In the genomic region with DNA sequence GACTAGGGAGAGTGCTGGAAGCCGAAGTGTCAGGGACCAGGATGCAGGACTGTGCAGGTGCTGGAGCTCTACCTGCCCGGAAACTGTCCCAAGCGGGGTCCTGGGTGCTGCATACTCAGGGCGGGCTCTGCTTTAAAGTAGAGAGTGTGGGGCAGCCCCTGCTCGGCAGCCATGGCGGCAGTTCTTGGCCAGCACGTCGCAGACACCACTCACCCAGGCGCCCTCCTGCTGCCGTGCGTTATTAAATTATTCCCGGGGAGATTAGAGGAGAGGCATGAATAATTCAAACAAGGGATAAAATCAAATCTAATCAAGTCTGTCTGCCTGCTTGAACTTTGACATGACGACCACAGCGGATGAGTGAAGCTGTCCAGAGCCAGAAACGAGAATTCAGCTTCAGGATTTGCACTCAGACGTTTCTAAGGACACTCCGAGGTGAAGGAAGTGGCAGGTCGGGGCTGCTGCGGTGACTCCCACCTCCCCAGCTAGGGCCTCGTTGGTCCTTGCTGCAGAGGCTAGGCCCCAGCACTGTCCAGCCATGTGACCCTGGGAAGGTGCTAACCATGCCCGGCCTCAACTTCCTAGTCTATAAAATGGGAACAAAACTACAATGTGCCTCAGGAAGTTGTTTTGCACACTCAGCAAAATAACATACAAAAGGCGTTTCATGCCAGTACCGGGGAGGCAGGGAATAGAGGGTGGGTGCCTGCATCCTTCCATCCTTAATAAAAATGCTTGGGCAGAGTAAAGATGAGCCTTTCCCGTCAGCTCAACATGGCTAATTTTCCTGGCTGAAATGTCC, we compare ENCODE assay signal across 25 cellular contexts.
DNase-seq lines count a peak whose midpoint lies in the region; FAIRE-seq and TF ChIP-seq lines count a peak whose summit lies in the region.
"Had no signal": no experiment of that assay in that cellular context is flagged by ENCODE, and none has a peak within 500 bp of the region (broad histone marks: within the 10 kb centered on the region; RNA-seq: fewer than 3 reads in every experiment).

No MANE protein-coding gene starts in this region.

- no peak overlapping the region for H2AFZ ChIP-seq in neuronal stem cell (ENCODE audit: low read length)
- H2AFZ ChIP-seq: GM23338 had no signal

- H2BK15ac ChIP-seq in neuronal stem cell (ENCODE audit: low read length), result no peak overlapping the region

- no peak overlapping the region for H3K4ac ChIP-seq in neuronal stem cell (ENCODE audit: low read length)

- H3K4me1 Mint-ChIP-seq in HFFc6 (ENCODE audit: low read depth), result no peaks in the 10 kb centered on the region; the same call in 1 of the 2 replicates
- H3K4me1 Mint-ChIP-seq: CD8-positive, alpha-beta memory T cell; GM23338 had no signal

- H2AK5ac ChIP-seq in neuronal stem cell (ENCODE audit: low read depth, low read length), result no peak overlapping the region

- H3K27me3 ChIP-seq in neuronal stem cell (ENCODE audit: control insufficient read depth in 3 of 3, insufficient read depth in 3 of 3, low read depth in 1 of 3, low read length in 3 of 3), result peaks cover 0 to 2% (median 0%) of the 10 kb centered on the region in 3 experiments
- H3K27me3 ChIP-seq in small intestine (ENCODE audit: control insufficient read depth in 2 of 2, insufficient read depth in 2 of 2, low read length in 2 of 2), result no peaks in the 10 kb centered on the region

- peaks cover 13% of the 10 kb centered on the region; the same call in 1 of the 2 replicates for H3K9me3 Mint-ChIP-seq in HFFc6

- TF ChIP-seq CTCF in HFFc6 (IDR thresholded peaks at IDR 0.05), result no peak

- FAIRE-seq in small intestine (lab: Jason Lieb, UNC), result no peak
- FAIRE-seq: GM18507 had no signal

- peaks cover 16% of the 10 kb centered on the region for H3K27me3 Mint-ChIP-seq in HFFc6 (ENCODE audit: insufficient read depth)

- no peak overlapping the region for H3K27ac Mint-ChIP-seq in HFFc6
- H3K27ac Mint-ChIP-seq: GM23338 had no signal

- DNase-seq in DMS 273 (lab: John Stamatoyannopoulos, UW; ENCODE audit: unreplicated experiment) (peak; percentile 35), DMS 273 treated with DMSO at 0.1 percent for 48 hours (lab: John Stamatoyannopoulos, UW) (no peak), islet precursor cell (peak; percentile 36), neuronal stem cell (ENCODE audit: low spot score) (no peak), small intestine (no peak), HFFc6 (no peak), NCI-H187 treated with DMSO at 0.1 percent for 48 hours (lab: John Stamatoyannopoulos, UW) (no peak)
- DNase-seq in activated effector memory CD4-positive, alpha-beta T cell treated with anti-CD3 and anti-CD28 coated beads, Interleukin-2, amount 50 U/mL, for 16 hours, result no peak
- DNase-seq: C1 segment of cervical spinal cord; Calu3; CD8-positive, alpha-beta memory T cell; DMS53; GDM1; KBM-7; NCI-H1092 treated with DMSO at 0.1 percent for 48 hours; NCI-H1436 treated with DMSO at 0.1 percent for 48 hours; NCI-H2029; NCI-H2227 treated with DMSO at 0.1 percent for 48 hours; NCI-H510A; NK-92 treated with Interleukin-12 subunit alpha and Interleukin-12 subunit beta, amount 100 ng/mL, for 24 hours; SHP77 treated with DMSO at 0.1 percent for 48 hours had no signal

- no peaks in the 10 kb centered on the region for H3K36me3 ChIP-seq in neuronal stem cell (replicated peaks in 1 of 2; ENCODE audit: control insufficient read depth in 2 of 2, insufficient read depth in 2 of 2, low read length in 2 of 2)
- H3K36me3 ChIP-seq in small intestine (ENCODE audit: control insufficient read depth in 2 of 2, insufficient read depth in 2 of 2, low read length in 2 of 2), result no peaks in the 10 kb centered on the region

- no peak overlapping the region for H4K91ac ChIP-seq in neuronal stem cell (ENCODE audit: low read depth, low read length, poor library complexity)

- no peak overlapping the region for H3K27ac ChIP-seq in neuronal stem cell (replicated peaks; ENCODE audit: low read length)
- no peak overlapping the region for H3K27ac ChIP-seq in small intestine (ENCODE audit: low read depth in 1 of 2, low read length in 1 of 2)
- H3K27ac ChIP-seq: 22Rv1, RWPE1 had no signal

- H4K8ac ChIP-seq in neuronal stem cell (ENCODE audit: low read depth, low read length), result no peak overlapping the region

- H3K18ac ChIP-seq in neuronal stem cell (ENCODE audit: low read length), result peak overlapping the region; percentile 45

- no peak overlapping the region for H3K4me3 ChIP-seq in neuronal stem cell (ENCODE audit: low read length in 2 of 2)
- no peak overlapping the region for H3K4me3 ChIP-seq in small intestine (ENCODE audit: low read depth in 1 of 2, low read length in 2 of 2)
- H3K4me3 ChIP-seq: GM23338 had no signal

- no peak overlapping the region for H3K14ac ChIP-seq in neuronal stem cell (ENCODE audit: low read length)

- H3K4me2 ChIP-seq in neuronal stem cell (ENCODE audit: insufficient read depth, low read length, poor library complexity, severe bottlenecking), result no peak overlapping the region
- H3K4me2 ChIP-seq: GM23338 had no signal

- no peaks in the 10 kb centered on the region for H3K36me3 Mint-ChIP-seq in HFFc6 (ENCODE audit: low read depth)
- H3K36me3 Mint-ChIP-seq: CD8-positive, alpha-beta memory T cell had no signal

- H3K4me1 ChIP-seq in neuronal stem cell (ENCODE audit: control insufficient read depth in 2 of 2, insufficient read depth in 1 of 2, low read depth in 1 of 2, low read length in 2 of 2), result no peaks in the 10 kb centered on the region
- no peaks in the 10 kb centered on the region for H3K4me1 ChIP-seq in small intestine (ENCODE audit: control insufficient read depth in 2 of 2, insufficient read depth in 1 of 2, low read depth in 1 of 2, low read length in 1 of 2)

- H3K79me1 ChIP-seq in neuronal stem cell (ENCODE audit: low read depth, low read length), result no peaks in the 10 kb centered on the region

- no peak overlapping the region for H3K4me3 Mint-ChIP-seq in HFFc6
- H3K4me3 Mint-ChIP-seq: CD8-positive, alpha-beta memory T cell; GM23338 had no signal

- no peak overlapping the region for H3K9ac ChIP-seq in neuronal stem cell (ENCODE audit: low read depth, low read length, poor library complexity)

- H3K9me3 ChIP-seq in neuronal stem cell (replicated peaks in 1 of 2; ENCODE audit: control insufficient read depth in 2 of 2, insufficient read depth in 1 of 2, low read depth in 1 of 2, low read length in 2 of 2) (peaks cover 0 to 4% of the 10 kb centered on the region in 2 donors), small intestine (ENCODE audit: control insufficient read depth, low read depth) (no peaks in the 10 kb centered on the region)

- H2BK12ac ChIP-seq in neuronal stem cell (ENCODE audit: low read length), result no peak overlapping the region

- H3K23ac ChIP-seq in neuronal stem cell (ENCODE audit: low read depth, low read length, poor library complexity), result peak overlapping the region; percentile 34

- no CpG with 5 or more reads among the region's 24 CpGs for WGBS in neuronal stem cell (ENCODE audit: extremely low coverage in 2 of 2, insufficient read length in 2 of 2, insufficient replicate concordance in 1 of 2), 2 donors
- 67 to 77% (median 71%) methylated on average over 23 to 24 of the region's 24 CpGs for WGBS in small intestine, 3 donors

- H2BK120ac ChIP-seq in neuronal stem cell (ENCODE audit: low read depth, low read length), result no peak overlapping the region

- H2BK5ac ChIP-seq in neuronal stem cell (ENCODE audit: low read length), result peak overlapping the region; percentile 19

Comparison
In these comparisons a context has a peak if more than half of its experiments do, and no peak if none do; other contexts are left out.
1. DNase-seq: peak in DMS 273 (single experiment) and islet precursor cell (single experiment); none in DMS 273 treated with DMSO at 0.1 percent for 48 hours (single experiment), neuronal stem cell (single experiment), small intestine (single experiment), activated effector memory CD4-positive, alpha-beta T cell treated with anti-CD3 and anti-CD28 coated beads, Interleukin-2, amount 50 U/mL, for 16 hours (single experiment), HFFc6 (single experiment) and NCI-H187 treated with DMSO at 0.1 percent for 48 hours (single experiment).